Comparison of ENCODE assay signal across 15 cellular contexts in genomic region chr2:95342556-95343320, GRCh38. TPM values are rescaled to one million over a fixed set of nuclear protein-coding genes. Genes with fewer than 3 reads are reported as not detected.
DNase-seq lines count a peak whose midpoint lies in the region; ATAC-seq, FAIRE-seq and TF ChIP-seq lines count a peak whose summit lies in the region.
"Had no signal": no experiment of that assay in that cellular context is flagged by ENCODE, and none has a peak within 500 bp of the region (broad histone marks: within the 10 kb centered on the region; RNA-seq: fewer than 3 reads in every experiment).

No MANE protein-coding gene starts in this region.

- ATAC-seq in sciatic nerve: no peak
- no peak for ATAC-seq in GM23338

- H3K9me3 ChIP-seq in Peyer's patch (no peaks in the 10 kb centered on the region), kidney (ENCODE audit: control insufficient read depth in 1 of 2, low read length in 2 of 2) (no peaks in the 10 kb centered on the region)
- H3K9me3 ChIP-seq: BLaER1 treated with 17β-estradiol and CSF1 and Interleukin-3, amounts not matched to agents 10 nM and 100 nM had no signal

- H3K4me2 ChIP-seq in GM23338: no peak overlapping the region
- H3K4me2 ChIP-seq: BLaER1 treated with 17β-estradiol and CSF1 and Interleukin-3, amounts not matched to agents 10 nM and 100 nM; PC-9 had no signal

- H3K4me3 ChIP-seq in Peyer's patch (no peak overlapping the region), kidney (ENCODE audit: low read length in 2 of 2) (no peak overlapping the region), GM23338 (no peak overlapping the region)
- H3K4me3 ChIP-seq: BLaER1 treated with 17β-estradiol and CSF1 and Interleukin-3, amounts not matched to agents 10 nM and 100 nM; PC-9 had no signal

- TF ChIP-seq CTCF in Peyer's patch (IDR thresholded peaks at IDR 0.05) (no peak), kidney (IDR thresholded peaks at IDR 0.05; ENCODE audit: borderline replicate concordance, extremely low read depth, insufficient read depth) (no peak), GM23338 (conservative IDR thresholded peaks at IDR 0.05; ENCODE audit: low read depth in 2 of 2) (no peak)

- FAIRE-seq in kidney (lab: Jason Lieb, UNC): no peak
- FAIRE-seq in RCC 7860 (lab: Jason Lieb, UNC): no peak
- FAIRE-seq: H54 had no signal

- H3K9me3 Mint-ChIP-seq in GM23338: no peaks in the 10 kb centered on the region

- intact Hi-C loops in kidney (cut with DNase I): no loop called here
- intact Hi-C loops in sciatic nerve (cut with DNase I): no loop called here

- H3K4me1 ChIP-seq in Peyer's patch (peaks cover 0 to 13% (median 6%) of the 10 kb centered on the region in 4 donors), kidney (ENCODE audit: control insufficient read depth in 1 of 2, insufficient read depth in 1 of 2, low read depth in 1 of 2, low read length in 2 of 2) (peaks cover 0 to 9% of the 10 kb centered on the region in 2 donors), GM23338 (ENCODE audit: insufficient read depth) (no peaks in the 10 kb centered on the region)

- H3K27me3 Mint-ChIP-seq in GM23338 (ENCODE audit: insufficient read depth, low read depth, poor library complexity): peaks cover 36% of the 10 kb centered on the region

- peak; percentile 58 for DNase-seq in activated effector memory CD4-positive, alpha-beta T cell treated with anti-CD3 and anti-CD28 coated beads, Interleukin-2, amount 50 U/mL, for 16 hours
- no peak for DNase-seq in activated effector memory CD4-positive, alpha-beta T cell treated with Interleukin-2 at 50 U/mL for 16 hours
- DNase-seq in Peyer's patch (peak in 2 of 3 donors; percentile 19 to 32), kidney (peak; percentile 45), sciatic nerve (ENCODE audit: low spot score) (peak; percentile 34), RCC 7860 (ENCODE audit: low spot score) (no peak), GM23338 (ENCODE audit: low spot score) (no peak), GM03348 (ENCODE audit: low spot score) (no peak)
- DNase-seq: KG1, NCI-H1105, NCI-H1694 treated with DMSO at 0.1 percent for 48 hours, NCI-H69, PC-9 had no signal

- H3K27ac Mint-ChIP-seq in GM23338: no peak overlapping the region

- H3K4me1 Mint-ChIP-seq in GM23338: no peaks in the 10 kb centered on the region

- H3K79me2 ChIP-seq in GM23338 (replicated peaks; ENCODE audit: insufficient read depth): no peaks in the 10 kb centered on the region

- H3K9ac ChIP-seq in kidney (ENCODE audit: low read length in 2 of 2): no peak overlapping the region
- H3K9ac ChIP-seq: BLaER1 treated with 17β-estradiol and CSF1 and Interleukin-3, amounts not matched to agents 10 nM and 100 nM had no signal

- no peaks in the 10 kb centered on the region for H4K20me1 ChIP-seq in GM23338 (replicated peaks; ENCODE audit: insufficient read depth)

- no peaks in the 10 kb centered on the region for H3K27me3 ChIP-seq in Peyer's patch
- peaks cover 50% of the 10 kb centered on the region for H3K27me3 ChIP-seq in GM23338 (ENCODE audit: insufficient read depth)

- no peak overlapping the region for H2AFZ ChIP-seq in GM23338
- H2AFZ ChIP-seq: PC-9 had no signal

- no peak overlapping the region for H3K4me3 Mint-ChIP-seq in GM23338

- no peaks in the 10 kb centered on the region for H3F3A ChIP-seq in GM23338 (replicated peaks; ENCODE audit: low read depth)

- H3K27ac ChIP-seq in Peyer's patch (no peak overlapping the region), kidney (ENCODE audit: low read depth in 2 of 2, low read length in 2 of 2) (no peak overlapping the region), GM23338 (ENCODE audit: low read depth) (no peak overlapping the region)
- H3K27ac ChIP-seq: BLaER1 treated with 17β-estradiol and CSF1 and Interleukin-3, amounts not matched to agents 10 nM and 100 nM; PC-9 had no signal

- TF ChIP-seq POLR2A in Peyer's patch (IDR thresholded peaks at IDR 0.05): no peak

- H3K36me3 ChIP-seq in Peyer's patch: no peaks in the 10 kb centered on the region
- H3K36me3 ChIP-seq in kidney (ENCODE audit: control insufficient read depth in 1 of 2, insufficient read depth in 2 of 2, low read length in 2 of 2): no peaks in the 10 kb centered on the region
- no peaks in the 10 kb centered on the region for H3K36me3 ChIP-seq in GM23338 (ENCODE audit: insufficient read depth)
- H3K36me3 ChIP-seq: BLaER1 treated with 17β-estradiol and CSF1 and Interleukin-3, amounts not matched to agents 10 nM and 100 nM had no signal

- no peaks in the 10 kb centered on the region for H3K36me3 Mint-ChIP-seq in GM23338 (ENCODE audit: low read depth)

- H3K9me2 ChIP-seq in GM23338 (ENCODE audit: insufficient read depth): no peaks in the 10 kb centered on the region

TF ChIP-seq in GM23338, 12 proteins besides CTCF, POLR2A, EP300 and RAD21:
- no peak for TF ChIP-seq NANOG (IDR thresholded peaks at IDR 0.05; ENCODE audit: borderline replicate concordance)
- no peak for TF ChIP-seq EZH2 (IDR thresholded peaks at IDR 0.05; ENCODE audit: low read depth, unreplicated experiment)
- no peak for TF ChIP-seq ETS1 (IDR thresholded peaks at IDR 0.05)
- no peak for TF ChIP-seq EZH2phosphoT487 (IDR thresholded peaks at IDR 0.05; ENCODE audit: unreplicated experiment)

RNA-seq across cellular contexts. Expression of gene KCNIP3, which starts 45.6 kb away (rescaled TPM):
- total RNA-seq in Peyer's patch (10 to 100 TPM in 1 of 4 donors, 1 to 10 TPM in 3; 4.9 to 11.4 (median 7.2) TPM), kidney (27.6 TPM), sciatic nerve (13.9 TPM)
- polyA plus RNA-seq in kidney (ENCODE audit: insufficient read depth, low read depth, low replicate concordance) (14.8 TPM), GM23338 (2016; fragmentation: Nextera tagmentation; extraction: Ambion mirVana) (0.32 and 0.45 TPM in 2 replicates)
- 0.83 and 2.6 TPM in 2 replicates for total RNA-seq in GM23338 (2014; rRNA removed; shearing (Covaris generic))

RNA-seq across cellular contexts. Expression of gene FAHD2A, which starts 59.8 kb away (rescaled TPM):
- 100 to 1,000 TPM in 2 of 4 donors, 10 to 100 TPM in 2; 10.7 to 112 (median 87.1) TPM for total RNA-seq in Peyer's patch
- total RNA-seq in kidney: 24.9 TPM
- polyA plus RNA-seq in kidney (ENCODE audit: insufficient read depth, low read depth, low replicate concordance): 64.9 TPM
- 31.8 TPM for total RNA-seq in sciatic nerve
- total RNA-seq in GM23338 (2014; rRNA removed; shearing (Covaris generic)): 48.1 and 51.0 TPM in 2 replicates
- 26.8 and 27.6 TPM in 2 replicates for polyA plus RNA-seq in GM23338 (2016; fragmentation: Nextera tagmentation; extraction: Ambion mirVana)

Comparison
In these comparisons a context has a peak if more than half of its experiments do, and no peak if none do; other contexts are left out.
1. DNase-seq: peak in activated effector memory CD4-positive, alpha-beta T cell treated with anti-CD3 and anti-CD28 coated beads, Interleukin-2, amount 50 U/mL, for 16 hours (single experiment), Peyer's patch (2 of 3), kidney (single experiment) and sciatic nerve (single experiment); none in activated effector memory CD4-positive, alpha-beta T cell treated with Interleukin-2 at 50 U/mL for 16 hours (single experiment), RCC 7860 (single experiment), GM23338 (single experiment) and GM03348 (single experiment).